12 cellular contexts compared by ENCODE assay signal in the genomic region with DNA sequence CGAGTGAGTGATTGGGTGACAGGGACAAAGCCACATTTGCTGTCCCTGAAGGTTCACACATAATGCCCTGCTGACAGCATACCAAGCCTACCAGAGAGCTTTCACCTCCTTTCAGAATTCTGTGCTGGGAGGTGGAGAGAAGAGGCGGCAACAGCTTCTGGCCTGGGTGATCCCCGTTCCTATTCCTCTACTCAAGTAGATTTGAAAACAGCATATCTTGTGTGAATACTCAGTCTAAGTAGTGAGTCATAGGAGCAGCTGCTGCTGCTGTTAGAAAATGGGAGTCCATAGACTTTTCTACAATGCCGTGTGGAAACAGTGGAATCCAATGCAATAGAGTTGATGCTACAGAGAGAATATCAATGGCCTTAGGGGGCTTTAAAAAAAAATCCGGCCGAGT. TPM values are rescaled to one million over a fixed set of nuclear protein-coding genes. Genes with fewer than 3 reads are reported as not detected.
DNase-seq lines count a peak whose midpoint lies in the region; TF ChIP-seq lines count a peak whose summit lies in the region.
"Had no signal": no experiment of that assay in that cellular context is flagged by ENCODE, and none has a peak within 500 bp of the region (broad histone marks: within the 10 kb centered on the region; RNA-seq: fewer than 3 reads in every experiment).

No MANE protein-coding gene starts in this region.

- no peaks in the 10 kb centered on the region for H3K4me1 ChIP-seq in prostate gland (replicated peaks)
- H3K4me1 ChIP-seq: uterus had no signal

- DNase-seq in AG08396 (ENCODE audit: low spot score): peak; percentile 23
- DNase-seq in MG63: peak; percentile 23
- peak; percentile 81 for DNase-seq in choroid plexus epithelial cell (ENCODE audit: low read depth)
- peak; percentile 20 for DNase-seq in middle frontal gyrus (ENCODE audit: extremely low spot score, low spot score)
- DNase-seq in HuH-7.5 (ENCODE audit: low spot score): no peak
- DNase-seq in NCI-H748 treated with DMSO at 0.1 percent for 48 hours (lab: John Stamatoyannopoulos, UW): no peak
- DNase-seq in prostate gland (ENCODE audit: low spot score): no peak
- no peak for DNase-seq in GM10266 (ENCODE audit: extremely low spot score)
- DNase-seq: naive B cell; NCI-H2081 treated with DMSO at 0.1 percent for 48 hours; stimulated activated CD4-positive, alpha-beta T cell treated with anti-CD3 and anti-CD28 coated beads, Interleukin-12 subunit alpha, Interleukin-12 subunit beta, amount 100 ng/mL, for 4 hours; uterus had no signal

- H3K36me3 ChIP-seq in MG63: peaks cover 4% of the 10 kb centered on the region; the same call in 1 of the 2 replicates
- H3K36me3 ChIP-seq in prostate gland: no peaks in the 10 kb centered on the region
- H3K36me3 ChIP-seq: uterus had no signal

- H3K27me3 ChIP-seq in MG63 (no peaks in the 10 kb centered on the region), prostate gland (replicated peaks; ENCODE audit: insufficient read depth) (no peaks in the 10 kb centered on the region)
- H3K27me3 ChIP-seq: uterus had no signal

- H3K4me3 ChIP-seq in MG63: no peak overlapping the region
- H3K4me3 ChIP-seq in choroid plexus epithelial cell (ENCODE audit: low read depth, low read length): no peak overlapping the region
- H3K4me3 ChIP-seq in prostate gland: no peak overlapping the region
- H3K4me3 ChIP-seq: uterus had no signal

- TF ChIP-seq POLR2A in prostate gland (IDR thresholded peaks at IDR 0.05): no peak

- H3K27ac ChIP-seq in prostate gland: no peak overlapping the region
- H3K27ac ChIP-seq: uterus had no signal

- intact Hi-C loops in prostate gland (cut with DNase I): no loop called here

- TF ChIP-seq CTCF in choroid plexus epithelial cell (conservative IDR thresholded peaks at IDR 0.05; ENCODE audit: low read depth, low read length): no peak
- TF ChIP-seq CTCF in prostate gland (IDR thresholded peaks at IDR 0.05): no peak
- no peak for TF ChIP-seq CTCF in GM10266 (IDR thresholded peaks at IDR 0.05; ENCODE audit: control insufficient read depth, insufficient read depth, low read depth, missing control alignments)

- no peaks in the 10 kb centered on the region for H3K9me3 ChIP-seq in MG63
- no peaks in the 10 kb centered on the region for H3K9me3 ChIP-seq in prostate gland
- H3K9me3 ChIP-seq: uterus had no signal

- 82% methylated on average over 6 of the region's 6 CpGs for WGBS in prostate gland

RNA-seq across cellular contexts. Expression of gene SRGAP1, which starts 44.7 kb away (rescaled TPM):
- 0.81 and 0.99 TPM in 2 replicates for total RNA-seq in MG63 (2014; rRNA removed; shearing (Covaris generic); ENCODE audit: low replicate concordance)
- 10 to 100 TPM in 1 of 2 donors, 1 to 10 TPM in 1; 4.6 to 16.1 TPM for total RNA-seq in prostate gland

Comparison
In these comparisons a context has a peak if more than half of its experiments do, and no peak if none do; other contexts are left out.
1. DNase-seq: peak in AG08396 (single experiment), MG63 (single experiment), choroid plexus epithelial cell (single experiment) and middle frontal gyrus (single experiment); none in HuH-7.5 (single experiment), NCI-H748 treated with DMSO at 0.1 percent for 48 hours (single experiment), prostate gland (single experiment) and GM10266 (single experiment).